ENCODE assay signal across 12 cellular contexts in the genomic region with DNA sequence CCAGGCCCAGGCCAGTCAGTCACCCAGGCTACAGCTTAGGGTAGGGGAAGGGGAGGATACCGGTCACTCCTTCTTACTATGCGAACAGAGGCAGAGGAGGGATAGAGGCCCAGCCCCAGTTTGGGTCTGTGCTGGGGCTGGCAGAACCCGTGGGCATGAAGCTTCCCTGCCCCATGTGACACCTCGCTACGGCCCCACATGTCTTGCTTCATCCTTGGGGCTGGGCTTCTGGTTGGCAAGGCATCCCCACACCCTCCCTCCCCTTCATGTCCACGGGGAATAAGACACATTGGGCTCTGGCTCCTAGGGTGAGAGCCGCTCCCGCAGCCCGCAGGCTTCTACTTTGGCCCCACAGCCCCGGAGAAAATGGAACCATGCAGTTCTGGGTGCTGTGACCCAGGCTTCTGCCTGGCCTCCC. TPM values are rescaled to one million over a fixed set of nuclear protein-coding genes. Genes with fewer than 3 reads are reported as not detected.
DNase-seq lines count a peak whose midpoint lies in the region; ATAC-seq, FAIRE-seq and TF ChIP-seq lines count a peak whose summit lies in the region.
"Had no signal": no experiment of that assay in that cellular context is flagged by ENCODE, and none has a peak within 500 bp of the region (broad histone marks: within the 10 kb centered on the region; RNA-seq: fewer than 3 reads in every experiment).

No MANE protein-coding gene starts in this region.

- H3K4me3 Mint-ChIP-seq in CD8-positive, alpha-beta memory T cell = no peak overlapping the region
- H3K4me3 Mint-ChIP-seq: activated CD4-positive, alpha-beta memory T cell treated with anti-CD3 and anti-CD28 coated beads, Interleukin-2, amount 10 ng/mL, durations not matched to agents 7 days and 5 days; H9 had no signal

- H3K36me3 ChIP-seq in CD8-positive, alpha-beta memory T cell (ENCODE audit: insufficient read depth, low read length) = peaks cover 7% of the 10 kb centered on the region
- H3K36me3 ChIP-seq in breast epithelium = no peaks in the 10 kb centered on the region
- H3K36me3 ChIP-seq in liver (ENCODE audit: control insufficient read depth in 4 of 4, insufficient read depth in 3 of 4, low read depth in 1 of 4, low read length in 3 of 4) = peaks cover 0 to 14% (median 7%) of the 10 kb centered on the region in 4 donors

- H3K4me3 ChIP-seq in CD8-positive, alpha-beta memory T cell (ENCODE audit: low read length) = no peak overlapping the region
- H3K4me3 ChIP-seq in breast epithelium = peak overlapping the region in 1 of 3 donors; percentile 1
- H3K4me3 ChIP-seq in liver (ENCODE audit: low read depth in 1 of 3, low read length in 3 of 3) = no peak overlapping the region
- H3K4me3 ChIP-seq in skin epidermis = no peak overlapping the region

- H3K4me1 Mint-ChIP-seq in CD8-positive, alpha-beta memory T cell = no peaks in the 10 kb centered on the region
- H3K4me1 Mint-ChIP-seq: activated CD4-positive, alpha-beta memory T cell treated with anti-CD3 and anti-CD28 coated beads, Interleukin-2, amount 10 ng/mL, durations not matched to agents 7 days and 5 days had no signal

- TF ChIP-seq CTCF in breast epithelium (IDR thresholded peaks at IDR 0.05) (no peak), liver (IDR thresholded peaks at IDR 0.05; ENCODE audit: low read depth, low read length, missing input control) (no peak)

- H3K27me3 Mint-ChIP-seq in CD8-positive, alpha-beta memory T cell = no peaks in the 10 kb centered on the region
- H3K27me3 Mint-ChIP-seq: activated CD4-positive, alpha-beta memory T cell treated with anti-CD3 and anti-CD28 coated beads, Interleukin-2, amount 10 ng/mL, durations not matched to agents 7 days and 5 days had no signal

- WGBS in liver = 63% methylated on average over 10 of the region's 10 CpGs

- no peaks in the 10 kb centered on the region for H3K27me3 ChIP-seq in CD8-positive, alpha-beta memory T cell (ENCODE audit: insufficient read depth, low read length, poor library complexity, severe bottlenecking)
- H3K27me3 ChIP-seq in breast epithelium = no peaks in the 10 kb centered on the region
- no peaks in the 10 kb centered on the region for H3K27me3 ChIP-seq in liver (ENCODE audit: control insufficient read depth in 4 of 4, insufficient read depth in 4 of 4, low read length in 3 of 4)

- DNase-seq in CD8-positive, alpha-beta memory T cell = peak in 1 of 5 donors; percentile 40
- DNase-seq in breast epithelium (ENCODE audit: low spot score in 2 of 2) (peak in 1 of 2 donors; percentile 51), NCI-H1436 treated with DMSO at 0.1 percent for 48 hours (lab: John Stamatoyannopoulos, UW) (no peak), DMS53 (lab: John Stamatoyannopoulos, UW) (no peak), GM12892 (ENCODE audit: insufficient read length) (no peak)
- DNase-seq: activated CD4-positive, alpha-beta memory T cell treated with anti-CD3 and anti-CD28 coated beads, Interleukin-2, amount 10 ng/mL, durations not matched to agents 7 days and 5 days; H9; NCI-H1048 had no signal

- no peaks in the 10 kb centered on the region for H3K4me1 ChIP-seq in CD8-positive, alpha-beta memory T cell (ENCODE audit: insufficient read depth, low read length)
- H3K4me1 ChIP-seq in breast epithelium (peaks cover 40 to 44% of the 10 kb centered on the region in 2 donors), liver (ENCODE audit: control insufficient read depth in 4 of 4, insufficient read depth in 4 of 4, low read length in 3 of 4) (peaks cover 8 to 33% (median 23%) of the 10 kb centered on the region in 4 donors)
- H3K4me1 ChIP-seq: Caco-2 had no signal

- no peaks in the 10 kb centered on the region for H3K9me3 Mint-ChIP-seq in CD8-positive, alpha-beta memory T cell
- H3K9me3 Mint-ChIP-seq: activated CD4-positive, alpha-beta memory T cell treated with anti-CD3 and anti-CD28 coated beads, Interleukin-2, amount 10 ng/mL, durations not matched to agents 7 days and 5 days; H9 had no signal

- TF ChIP-seq RAD21 in liver (IDR thresholded peaks at IDR 0.05) = no peak

- FAIRE-seq in GM12892 (lab: Jason Lieb, UNC) = no peak

- TF ChIP-seq POLR2A in breast epithelium (IDR thresholded peaks at IDR 0.05) (no peak), GM12892 (IDR thresholded peaks at IDR 0.05; ENCODE audit: low read depth, low read length) (no peak)

- H3K9ac ChIP-seq in liver (ENCODE audit: low read depth in 1 of 2, low read length in 2 of 2) = peak overlapping the region; percentile 38 to 48

- peaks cover 10 to 50% (median 18%) of the 10 kb centered on the region in 3 donors for H3K36me3 Mint-ChIP-seq in CD8-positive, alpha-beta memory T cell

- ATAC-seq in GM18907 (IDR thresholded peaks at IDR 0.05; ENCODE audit: unreplicated experiment) = no peak

- CTCF ChIA-PET in CD8-positive, alpha-beta memory T cell (lab: Charles Lee) = interaction anchor here (1.1 kb wide), 1 partner anchor 33 kb away, joined by 3 read pairs; a partner anchor contains a TSS

- intact Hi-C loops in breast epithelium (cut with DNase I; ENCODE audit: low total_unique reads) = loop anchor here (10.0 kb wide), 1 partner anchor 64 kb away; no protein-coding TSS in a partner anchor

- H3K27ac ChIP-seq in CD8-positive, alpha-beta memory T cell (ENCODE audit: low read depth, low read length) = peak overlapping the region; percentile 20
- peak overlapping the region; percentile 90 to 97 for H3K27ac ChIP-seq in breast epithelium
- peak overlapping the region; percentile 79 to 81 for H3K27ac ChIP-seq in liver (ENCODE audit: low read depth in 1 of 2, low read length in 2 of 2)
- H3K27ac ChIP-seq in skin epidermis = peak overlapping the region; percentile 49 to 91 (median 76)

- H3K9me3 ChIP-seq in CD8-positive, alpha-beta memory T cell (ENCODE audit: low read length) = no peaks in the 10 kb centered on the region
- H3K9me3 ChIP-seq in breast epithelium = no peaks in the 10 kb centered on the region
- no peaks in the 10 kb centered on the region for H3K9me3 ChIP-seq in liver (ENCODE audit: control insufficient read depth in 4 of 4, low read length in 3 of 4)
- H3K9me3 ChIP-seq: Caco-2 had no signal

- POLR2A ChIA-PET in CD8-positive, alpha-beta memory T cell (lab: Charles Lee) = interaction anchor here (0.6 kb wide), 1 partner anchor 23 kb away, joined by 3 read pairs; no protein-coding TSS in a partner anchor

- no peak overlapping the region for H3K27ac Mint-ChIP-seq in CD8-positive, alpha-beta memory T cell
- H3K27ac Mint-ChIP-seq: activated CD4-positive, alpha-beta memory T cell treated with anti-CD3 and anti-CD28 coated beads, Interleukin-2, amount 10 ng/mL, durations not matched to agents 7 days and 5 days; H9 had no signal

TF ChIP-seq in liver, 16 proteins besides CTCF, POLR2A, EP300 and RAD21:
- TF ChIP-seq RXRA (IDR thresholded peaks at IDR 0.05) (no peak), YY1 (IDR thresholded peaks at IDR 0.05) (no peak), FOXA2 (IDR thresholded peaks at IDR 0.05) (no peak), EGR1 (IDR thresholded peaks at IDR 0.05; ENCODE audit: low read depth in 2 of 2) (no peak), NR2F2 (IDR thresholded peaks at IDR 0.05) (no peak), FOXA1 (IDR thresholded peaks at IDR 0.05) (no peak), GABPA (IDR thresholded peaks at IDR 0.05 in 1 of 2, conservative IDR thresholded peaks at IDR 0.05 in 1 of 2) (no peak), SP1 (IDR thresholded peaks at IDR 0.05) (no peak)
- TF ChIP-seq, protein P1, sequence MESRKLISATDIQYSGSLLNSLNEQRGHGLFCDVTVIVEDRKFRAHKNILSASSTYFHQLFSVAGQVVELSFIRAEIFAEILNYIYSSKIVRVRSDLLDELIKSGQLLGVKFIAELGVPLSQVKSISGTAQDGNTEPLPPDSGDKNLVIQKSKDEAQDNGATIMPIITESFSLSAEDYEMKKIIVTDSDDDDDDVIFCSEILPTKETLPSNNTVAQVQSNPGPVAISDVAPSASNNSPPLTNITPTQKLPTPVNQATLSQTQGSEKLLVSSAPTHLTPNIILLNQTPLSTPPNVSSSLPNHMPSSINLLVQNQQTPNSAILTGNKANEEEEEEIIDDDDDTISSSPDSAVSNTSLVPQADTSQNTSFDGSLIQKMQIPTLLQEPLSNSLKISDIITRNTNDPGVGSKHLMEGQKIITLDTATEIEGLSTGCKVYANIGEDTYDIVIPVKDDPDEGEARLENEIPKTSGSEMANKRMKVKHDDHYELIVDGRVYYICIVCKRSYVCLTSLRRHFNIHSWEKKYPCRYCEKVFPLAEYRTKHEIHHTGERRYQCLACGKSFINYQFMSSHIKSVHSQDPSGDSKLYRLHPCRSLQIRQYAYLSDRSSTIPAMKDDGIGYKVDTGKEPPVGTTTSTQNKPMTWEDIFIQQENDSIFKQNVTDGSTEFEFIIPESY (IDR thresholded peaks at IDR 0.05) = no peak
- TF ChIP-seq, protein P2, sequence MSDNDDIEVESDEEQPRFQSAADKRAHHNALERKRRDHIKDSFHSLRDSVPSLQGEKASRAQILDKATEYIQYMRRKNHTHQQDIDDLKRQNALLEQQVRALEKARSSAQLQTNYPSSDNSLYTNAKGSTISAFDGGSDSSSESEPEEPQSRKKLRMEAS (IDR thresholded peaks at IDR 0.05) = no peak

RNA-seq across cellular contexts. Expression of a gene that starts 32.4 kb away (rescaled TPM):
- total RNA-seq in CD8-positive, alpha-beta memory T cell = 1 to 10 TPM; 9.3 to 9.5 TPM
- polyA plus RNA-seq in CD8-positive, alpha-beta memory T cell = 19.4 TPM
- total RNA-seq in breast epithelium (10 to 100 TPM; 19.0 to 31.8 (median 25.9) TPM), liver (10 to 100 TPM in 1 of 2 donors, 1 to 10 TPM in 1; 7.7 to 14.1 TPM)
- polyA plus RNA-seq in liver = 10 to 100 TPM in 1 of 2 donors, 1 to 10 TPM in 1; 7.8 to 15.4 TPM
- 7.3 TPM for polyA plus RNA-seq in GM12892 (2012; ENCODE audit: missing spikeins)

RNA-seq across cellular contexts. Expression of a gene that starts 48.5 kb away (rescaled TPM):
- total RNA-seq in CD8-positive, alpha-beta memory T cell = not detected
- 0.10 TPM for polyA plus RNA-seq in CD8-positive, alpha-beta memory T cell
- total RNA-seq in breast epithelium (under 1 TPM; under 0.01 to 0.15 (median under 0.01) TPM), liver (1 to 10 TPM; 5.0 to 7.2 TPM)
- 1 to 10 TPM in 1 of 2 donors, under 1 TPM in 1; 0.89 to 1.6 TPM for polyA plus RNA-seq in liver
- polyA plus RNA-seq in GM12892 (2012; ENCODE audit: missing spikeins) = 0.19 TPM
- total RNA-seq: activated CD4-positive, alpha-beta memory T cell treated with anti-CD3 and anti-CD28 coated beads, Interleukin-2, amount 10 ng/mL, durations not matched to agents 7 days and 5 days had no signal

Comparison
In these comparisons a context has a peak if more than half of its experiments do, and no peak if none do; other contexts are left out.
1. H3K27ac ChIP-seq: peak in every context shown above with its lines; median percentile 94 in breast epithelium; 80 in liver; 76 in skin epidermis; 20 in CD8-positive, alpha-beta memory T cell.
2. RNA of a gene that starts 48.5 kb away (total RNA-seq): 5.0 to 7.2 TPM in liver; not detected in CD8-positive, alpha-beta memory T cell and under 0.01 to 0.15 TPM in breast epithelium; every median in the first group is over 4 times any median in the second.